Comparison of ENCODE assay signal across 9 cellular contexts in genomic region chr17:1762906-1763829, GRCh38. TPM values are rescaled to one million over a fixed set of nuclear protein-coding genes. Genes with fewer than 3 reads are reported as not detected.
A peak's percentile ranks its signal among the peaks of the same experiment; 100 is the strongest.
DNase-seq lines count a peak whose midpoint lies in the region; ATAC-seq and TF ChIP-seq lines count a peak whose summit lies in the region.
"Had no signal": no experiment of that assay in that cellular context is flagged by ENCODE, and none has a peak within 500 bp of the region (broad histone marks: within the 10 kb centered on the region; RNA-seq: fewer than 3 reads in every experiment).

No MANE protein-coding gene starts in this region.

- no peak for TF ChIP-seq POLR2A in Peyer's patch (IDR thresholded peaks at IDR 0.05)

- H3K27ac ChIP-seq in Peyer's patch (peak overlapping the region; percentile 68 to 85 (median 72)), mucosa of rectum (ENCODE audit: low read depth in 2 of 2, low read length in 2 of 2) (peak overlapping the region; percentile 68 to 78)

- H3K27me3 ChIP-seq in Peyer's patch = no peaks in the 10 kb centered on the region
- no peaks in the 10 kb centered on the region for H3K27me3 ChIP-seq in mucosa of rectum (ENCODE audit: control insufficient read depth in 2 of 2, insufficient read depth in 2 of 2, low read length in 2 of 2)

- no peak for TF ChIP-seq CTCF in Peyer's patch (IDR thresholded peaks at IDR 0.05)

- peaks cover 15 to 40% (median 22%) of the 10 kb centered on the region in 4 donors for H3K4me1 ChIP-seq in Peyer's patch
- H3K4me1 ChIP-seq in mucosa of rectum (ENCODE audit: control insufficient read depth in 2 of 2, insufficient read depth in 2 of 2, low read length in 2 of 2) = peaks cover 6 to 22% of the 10 kb centered on the region in 2 donors

- H3K4me3 ChIP-seq in Peyer's patch (peak overlapping the region; percentile 28 to 47 (median 38)), mucosa of rectum (ENCODE audit: low read length in 2 of 2) (peak overlapping the region; percentile 22 to 50)

- ATAC-seq in HG03159 (IDR thresholded peaks at IDR 0.05; ENCODE audit: unreplicated experiment) (no peak), HG02798 (IDR thresholded peaks at IDR 0.05; ENCODE audit: poor library complexity, unreplicated experiment) (no peak)

- DNase-seq in EL = peak; percentile 51
- DNase-seq in Peyer's patch = peak in 2 of 3 donors; percentile 75
- DNase-seq in dedifferentiated amniotic fluid mesenchymal stem cell (ENCODE audit: extremely low spot score) = peak; percentile 68
- no peak for DNase-seq in T-helper 9 cell
- DNase-seq in GDM1 (lab: John Stamatoyannopoulos, UW) = no peak

- no peaks in the 10 kb centered on the region for H3K36me3 ChIP-seq in Peyer's patch
- no peaks in the 10 kb centered on the region for H3K36me3 ChIP-seq in mucosa of rectum (ENCODE audit: control insufficient read depth in 2 of 2, insufficient read depth in 2 of 2, low read length in 2 of 2)

- peak overlapping the region; percentile 46 to 47 for H3K9ac ChIP-seq in mucosa of rectum (ENCODE audit: low read depth in 1 of 2, low read length in 2 of 2)

- H3K9me3 ChIP-seq in Peyer's patch = no peaks in the 10 kb centered on the region
- no peaks in the 10 kb centered on the region for H3K9me3 ChIP-seq in mucosa of rectum (ENCODE audit: control insufficient read depth in 2 of 2, low read length in 2 of 2)

RNA-seq across cellular contexts. Expression of gene SERPINF1, which starts 1.3 kb away (rescaled TPM):
- total RNA-seq in Peyer's patch = 100 to 1,000 TPM in 1 of 4 donors, 10 to 100 TPM in 3; 28.7 to 306 (median 81.6) TPM
- total RNA-seq: M059J had no signal

RNA-seq across cellular contexts. Expression of gene SERPINF2, which starts 20.5 kb away (rescaled TPM):
- total RNA-seq in Peyer's patch = 1 to 10 TPM; 4.0 to 9.6 (median 5.6) TPM

RNA-seq across cellular contexts. Expression of gene WDR81, which starts 38.7 kb away (rescaled TPM):
- 10 to 100 TPM; 37.1 to 83.3 (median 59.2) TPM for total RNA-seq in Peyer's patch

RNA-seq across cellular contexts. Expression of gene TLCD2, which starts 53.0 kb away (rescaled TPM):
- total RNA-seq in Peyer's patch = 10 to 100 TPM in 3 of 4 donors, 1 to 10 TPM in 1; 8.3 to 37.8 (median 19.5) TPM

Comparison
In these comparisons a context has a peak if more than half of its experiments do, and no peak if none do; other contexts are left out.
1. DNase-seq: peak in EL (single experiment), Peyer's patch (2 of 3) and dedifferentiated amniotic fluid mesenchymal stem cell (single experiment); none in T-helper 9 cell (single experiment) and GDM1 (single experiment).